In the genomic region with DNA sequence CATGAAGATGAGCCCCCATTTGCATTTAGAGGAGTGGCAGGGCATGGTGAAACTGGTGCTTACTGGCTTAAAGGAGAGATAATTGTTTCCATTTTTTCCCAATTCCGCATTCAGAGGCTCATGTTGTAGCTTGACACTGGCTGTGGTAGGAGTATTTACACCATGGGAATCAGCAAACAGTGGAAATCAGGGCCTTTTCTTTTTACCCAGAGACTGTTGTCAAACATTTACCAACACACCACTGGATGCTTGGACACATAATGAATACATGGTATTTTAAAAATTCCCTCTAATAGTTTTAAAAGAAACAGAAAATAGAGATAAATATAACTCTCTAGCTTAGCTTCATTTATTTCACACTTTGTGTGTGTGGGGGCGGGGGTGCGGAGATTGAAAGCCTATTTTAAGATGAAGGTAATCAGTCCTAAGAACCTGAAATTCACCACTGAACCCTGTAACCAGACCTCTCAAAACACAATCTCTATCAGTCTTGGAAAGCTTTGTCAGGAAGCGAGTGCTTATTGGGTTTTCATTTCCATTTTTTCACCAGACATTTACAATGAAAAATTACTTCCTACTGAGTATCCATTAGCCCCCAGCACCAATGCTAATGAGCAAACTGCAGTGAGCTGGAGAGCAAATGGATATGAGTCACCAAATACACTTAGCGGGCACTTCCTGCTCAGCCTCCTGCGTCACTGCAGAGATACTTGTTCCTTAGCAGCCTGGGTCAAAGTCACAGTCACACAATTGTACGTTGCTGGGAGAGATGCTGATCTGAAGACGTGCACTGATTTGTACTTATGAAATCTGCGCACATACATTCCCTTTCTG, we compare ENCODE assay signal across 9 cellular contexts.
DNase-seq lines count a peak whose midpoint lies in the region; ATAC-seq and TF ChIP-seq lines count a peak whose summit lies in the region.
"Had no signal": no experiment of that assay in that cellular context is flagged by ENCODE, and none has a peak within 500 bp of the region (broad histone marks: within the 10 kb centered on the region; RNA-seq: fewer than 3 reads in every experiment).

No MANE protein-coding gene starts in this region.

- H3K27ac ChIP-seq in adrenal gland (peak overlapping the region in 2 of 5 donors; percentile 59 to 68), caudate nucleus (ENCODE audit: low read depth, low read length) (no peak overlapping the region)

- no peaks in the 10 kb centered on the region for H3K9me3 Mint-ChIP-seq in activated CD4-positive, alpha-beta T cell treated with anti-CD3 and anti-CD28 coated beads for 36 hours (ENCODE audit: low read depth)

- no peaks in the 10 kb centered on the region for H3K9me3 ChIP-seq in adrenal gland (replicated peaks in 1 of 3)

- no peaks in the 10 kb centered on the region for H3K36me3 Mint-ChIP-seq in activated CD4-positive, alpha-beta T cell treated with anti-CD3 and anti-CD28 coated beads for 36 hours (ENCODE audit: low read depth)

- no peak overlapping the region for H3K27ac Mint-ChIP-seq in activated CD4-positive, alpha-beta T cell treated with anti-CD3 and anti-CD28 coated beads for 36 hours
- H3K27ac Mint-ChIP-seq: activated T-cell treated with anti-CD3 and anti-CD28 coated beads, Interleukin-2, amount 50 U/mL, for 72 hours had no signal

- peak; percentile 63 for ATAC-seq in activated CD4-positive, alpha-beta T cell treated with anti-CD3 and anti-CD28 coated beads for 36 hours
- ATAC-seq in HG02852 (IDR thresholded peaks at IDR 0.05; ENCODE audit: unreplicated experiment) (peak; percentile 88), HG03571 (IDR thresholded peaks at IDR 0.05; ENCODE audit: unreplicated experiment) (no peak)

- H3K4me3 ChIP-seq in adrenal gland = no peak overlapping the region

- no peak for TF ChIP-seq POLR2A in adrenal gland (IDR thresholded peaks at IDR 0.05)

- intact Hi-C loops in activated CD4-positive, alpha-beta T cell treated with anti-CD3 and anti-CD28 coated beads for 36 hours (cut with DNase I, micrococcal nuclease) = no loop called here
- intact Hi-C loops in adrenal gland (cut with DNase I) = no loop called here

- no peaks in the 10 kb centered on the region for H3K4me1 ChIP-seq in adrenal gland (replicated peaks in 1 of 2)

- peak; percentile 6 for DNase-seq in activated CD4-positive, alpha-beta T cell treated with anti-CD3 and anti-CD28 coated beads for 36 hours
- DNase-seq in activated CD4-positive, alpha-beta T cell treated with anti-CD3 and anti-CD28 coated beads, Interleukin-2, amount 50 U/mL, for 48 hours = no peak
- DNase-seq in NCI-H2029 treated with DMSO at 0.1 percent for 48 hours (lab: John Stamatoyannopoulos, UW) = peak; percentile 99
- peak; percentile 26 to 93 (median 56) for DNase-seq in adrenal gland
- DNase-seq in kidney tubule cell (ENCODE audit: low spot score) = peak; percentile 91
- no peak for DNase-seq in caudate nucleus (lab: John Stamatoyannopoulos, UW)
- DNase-seq: activated T-cell treated with anti-CD3 and anti-CD28 coated beads, Interleukin-2, amount 50 U/mL, for 72 hours had no signal

- POLR2A ChIA-PET in activated CD4-positive, alpha-beta T cell treated with anti-CD3 and anti-CD28 coated beads for 36 hours (lab: Charles Lee) = no interaction called here

- WGBS in adrenal gland, 4 donors = 38 to 51% (median 44%) methylated on average over 9 of the region's 9 CpGs

- no peak for TF ChIP-seq CTCF in adrenal gland (IDR thresholded peaks at IDR 0.05)

- no peaks in the 10 kb centered on the region for H3K27me3 Mint-ChIP-seq in activated CD4-positive, alpha-beta T cell treated with anti-CD3 and anti-CD28 coated beads for 36 hours

- no peak overlapping the region for H3K4me3 Mint-ChIP-seq in activated CD4-positive, alpha-beta T cell treated with anti-CD3 and anti-CD28 coated beads for 36 hours
- H3K4me3 Mint-ChIP-seq: activated T-cell treated with anti-CD3 and anti-CD28 coated beads, Interleukin-2, amount 50 U/mL, for 72 hours had no signal

- H3K4me1 Mint-ChIP-seq in activated CD4-positive, alpha-beta T cell treated with anti-CD3 and anti-CD28 coated beads for 36 hours = no peaks in the 10 kb centered on the region

- CTCF ChIA-PET in activated CD4-positive, alpha-beta T cell treated with anti-CD3 and anti-CD28 coated beads for 36 hours (lab: Charles Lee) = no interaction called here

- H3K27me3 ChIP-seq in adrenal gland = no peaks in the 10 kb centered on the region

- H3K36me3 ChIP-seq in adrenal gland (replicated peaks in 1 of 2) = no peaks in the 10 kb centered on the region

Comparison
In these comparisons a context has a peak if more than half of its experiments do, and no peak if none do; other contexts are left out.
1. DNase-seq: peak in activated CD4-positive, alpha-beta T cell treated with anti-CD3 and anti-CD28 coated beads for 36 hours (single experiment), NCI-H2029 treated with DMSO at 0.1 percent for 48 hours (single experiment), adrenal gland (7 of 7) and kidney tubule cell (single experiment); none in activated CD4-positive, alpha-beta T cell treated with anti-CD3 and anti-CD28 coated beads, Interleukin-2, amount 50 U/mL, for 48 hours (0 of 2) and caudate nucleus (0 of 61).